In genomic region chr20:8523684-8524083, GRCh38 we compare ENCODE assay signal across 17 cellular contexts.
DNase-seq lines count a peak whose midpoint lies in the region; ATAC-seq, FAIRE-seq and TF ChIP-seq lines count a peak whose summit lies in the region.
"Had no signal": no experiment of that assay in that cellular context is flagged by ENCODE, and none has a peak within 500 bp of the region (broad histone marks: within the 10 kb centered on the region; RNA-seq: fewer than 3 reads in every experiment).

No MANE protein-coding gene starts in this region.

- no peaks in the 10 kb centered on the region for H3K27me3 ChIP-seq in HepG2 (ENCODE audit: control insufficient read depth in 1 of 2, insufficient read depth in 2 of 2, low read length in 2 of 2)
- no peaks in the 10 kb centered on the region for H3K27me3 ChIP-seq in right lobe of liver
- no peaks in the 10 kb centered on the region for H3K27me3 ChIP-seq in OCI-LY1 (ENCODE audit: insufficient read depth, low read length)
- H3K27me3 ChIP-seq: esophagus muscularis mucosa had no signal

- POLR2A ChIA-PET in HepG2 (lab: Yijun Ruan, JAX), result no interaction called here

- H3K9ac ChIP-seq in HepG2 (ENCODE audit: insufficient read depth, low read depth, low read length), result no peak overlapping the region
- no peak overlapping the region for H3K9ac ChIP-seq in OCI-LY1 (ENCODE audit: low read length)

- TF ChIP-seq POLR2A in HepG2 (IDR thresholded peaks at IDR 0.05; ENCODE audit: insufficient read depth in 1 of 2, low read depth in 2 of 2, low read length in 2 of 2) (no peak), right lobe of liver (IDR thresholded peaks at IDR 0.05) (no peak)

- H3K4me1 ChIP-seq in HepG2 (ENCODE audit: insufficient read depth, low read length) (no peaks in the 10 kb centered on the region; the same call in 1 of the 2 replicates), right lobe of liver (no peaks in the 10 kb centered on the region), OCI-LY1 (ENCODE audit: insufficient read depth, low read length, severe bottlenecking) (peaks cover 39% of the 10 kb centered on the region)

- 0 out of 2 replicates have a peak, but pooled peaks have one; percentile 25 for TF ChIP-seq CTCF in HepG2 (CRISPR knock-in tag; IDR thresholded peaks at IDR 0.05)
- no peak for TF ChIP-seq CTCF in right lobe of liver (IDR thresholded peaks at IDR 0.05)
- peak; percentile 48 for TF ChIP-seq CTCF in OCI-LY1 (IDR thresholded peaks at IDR 0.05; ENCODE audit: low read length)
- TF ChIP-seq CTCF in fibroblast of pulmonary artery (IDR thresholded peaks at IDR 0.05; ENCODE audit: low read length, missing control alignments), result peak; percentile 24

- H3K9me2 ChIP-seq in OCI-LY1 (ENCODE audit: low read depth, low read length), result no peaks in the 10 kb centered on the region

- H3F3A ChIP-seq in OCI-LY1 (ENCODE audit: insufficient read depth, low read length), result no peaks in the 10 kb centered on the region

- H3K79me2 ChIP-seq in HepG2 (ENCODE audit: insufficient read depth, low read length) (no peaks in the 10 kb centered on the region), OCI-LY1 (ENCODE audit: insufficient read depth, low read length) (no peaks in the 10 kb centered on the region)

- DNase-seq in HepG2 (ENCODE audit: low spot score), result no peak
- no peak for DNase-seq in right lobe of liver
- DNase-seq in fibroblast of pulmonary artery (ENCODE audit: low read depth), result no peak
- no peak for DNase-seq in activated CD4-positive, CD25-positive, alpha-beta regulatory T cell (lab: John Stamatoyannopoulos, UW)
- DNase-seq in ureter (ENCODE audit: low spot score), result no peak
- no peak for DNase-seq in HuH-7.5 (ENCODE audit: low spot score)
- DNase-seq: activated CD8-positive, alpha-beta memory T cell treated with anti-CD3 and anti-CD28 coated beads, Interleukin-2, amount 10 ng/mL, durations not matched to agents 7 days and 5 days; C1 segment of cervical spinal cord; GF-D8; mucosa of descending colon; Right ventricle myocardium superior; stimulated activated CD4-positive, alpha-beta T cell treated with anti-CD3 and anti-CD28 coated beads, Interleukin-4, amount 100 ng/mL, for 24 hours; stimulated activated naive CD8-positive, alpha-beta T cell treated with anti-CD3 and anti-CD28 coated beads, Interleukin-15, amount 100 ng/mL, for 72 hours had no signal

- WGBS in HepG2 (ENCODE audit: low lambda C conversion rate), result 99% methylated on average over 5 of the region's 5 CpGs
- WGBS in right lobe of liver (ENCODE audit: insufficient coverage, low coverage, low lambda C conversion rate, missing lambda C conversion rate), result 64% methylated on average over 5 of the region's 5 CpGs

- H4K20me1 ChIP-seq in HepG2 (ENCODE audit: insufficient read depth, low read length) (no peaks in the 10 kb centered on the region), OCI-LY1 (ENCODE audit: insufficient read depth, low read length) (no peaks in the 10 kb centered on the region)

- no peak for ATAC-seq in HepG2
- no peak for ATAC-seq in right lobe of liver
- no peak for ATAC-seq in HG03025 (IDR thresholded peaks at IDR 0.05; ENCODE audit: low FRiP score, unreplicated experiment)
- ATAC-seq: activated CD8-positive, alpha-beta memory T cell treated with anti-CD3 and anti-CD28 coated beads, Interleukin-2, amount 10 ng/mL, durations not matched to agents 7 days and 5 days; mucosa of descending colon; stimulated activated naive CD8-positive, alpha-beta T cell treated with anti-CD3 and anti-CD28 coated beads, Interleukin-15, amount 100 ng/mL, for 72 hours had no signal

- TF ChIP-seq EP300 in HepG2 (IDR thresholded peaks at IDR 0.05; ENCODE audit: low read depth in 2 of 2, low read length in 2 of 2) (no peak), HepG2 (CRISPR knock-in tag; IDR thresholded peaks at IDR 0.05; ENCODE audit: borderline replicate concordance) (no peak)

- H3K36me3 ChIP-seq in HepG2 (replicated peaks in 1 of 2; ENCODE audit: control insufficient read depth in 1 of 2, insufficient read depth in 2 of 2, low read length in 2 of 2), result no peaks in the 10 kb centered on the region
- no peaks in the 10 kb centered on the region for H3K36me3 ChIP-seq in right lobe of liver
- no peaks in the 10 kb centered on the region for H3K36me3 ChIP-seq in OCI-LY1 (ENCODE audit: insufficient read depth, low read length)
- H3K36me3 ChIP-seq: esophagus muscularis mucosa had no signal

- H3K4me3 ChIP-seq in HepG2 (replicated peaks in 1 of 3; ENCODE audit: insufficient read depth in 1 of 3, low read depth in 2 of 3, low read length in 3 of 3) (no peak overlapping the region), right lobe of liver (no peak overlapping the region), OCI-LY1 (ENCODE audit: low read depth, low read length, poor library complexity, severe bottlenecking) (no peak overlapping the region), fibroblast of pulmonary artery (replicated peaks; ENCODE audit: low read depth, low read length) (no peak overlapping the region)
- H3K4me3 ChIP-seq: coronary artery, esophagus muscularis mucosa, mucosa of descending colon had no signal

- no peak for FAIRE-seq in HepG2 (lab: Jason Lieb, UNC)

- no peak overlapping the region for H3K27ac ChIP-seq in HepG2 (ENCODE audit: extremely low read length, insufficient read depth, low read length)
- no peak overlapping the region for H3K27ac ChIP-seq in right lobe of liver
- no peak overlapping the region for H3K27ac ChIP-seq in OCI-LY1 (ENCODE audit: low read depth, low read length, poor library complexity, severe bottlenecking)
- H3K27ac ChIP-seq: coronary artery, esophagus muscularis mucosa had no signal

- in situ Hi-C loops in HepG2 (cut with HindIII; ENCODE audit: extremely low pct_ligation_motif_present, low pct_unique_long_range_greater_than_20kb), result no loop called here

- H3K4me2 ChIP-seq in HepG2 (ENCODE audit: low read depth, low read length), result no peak overlapping the region
- no peak overlapping the region for H3K4me2 ChIP-seq in OCI-LY1 (ENCODE audit: low read length)

- CTCF ChIA-PET in HepG2 (lab: Yijun Ruan, JAX; ENCODE audit: low intra/inter-chr PET ratio, low total read pairs), result no interaction called here

- intact Hi-C loops in HepG2 (cut with micrococcal nuclease; ENCODE audit: unreplicated experiment) (loop anchor here (5.0 to 10.0 kb wide), 2 partner anchors 209 to 409 kb away; no protein-coding TSS in a partner anchor), right lobe of liver (cut with DNase I) (no loop called here)

- no TSS peak for BruUV-seq in HepG2 (replicated peaks; lab: Mats Ljungman, UMichigan)

- H3K9me3 ChIP-seq in HepG2 (ENCODE audit: low read length), result no peaks in the 10 kb centered on the region
- H3K9me3 ChIP-seq in right lobe of liver, result no peaks in the 10 kb centered on the region
- no peaks in the 10 kb centered on the region for H3K9me3 ChIP-seq in OCI-LY1 (ENCODE audit: low read length)
- H3K9me3 ChIP-seq: esophagus muscularis mucosa, mucosa of descending colon had no signal

- no peak for TF ChIP-seq RAD21 in HepG2 (CRISPR knock-in tag; IDR thresholded peaks at IDR 0.05)

- no peak overlapping the region for H2AFZ ChIP-seq in HepG2 (ENCODE audit: low read length)
- H2AFZ ChIP-seq in OCI-LY1 (ENCODE audit: low read length), result no peak overlapping the region

TF ChIP-seq in HepG2, 621 proteins besides CTCF, POLR2A, EP300 and RAD21:
- TF ChIP-seq GZF1 (CRISPR knock-in tag; IDR thresholded peaks at IDR 0.05), result no peak
- TF ChIP-seq STAG1 (CRISPR knock-in tag; IDR thresholded peaks at IDR 0.05), result peak; percentile 39

Comparison
In these comparisons a context has a peak if more than half of its experiments do, and no peak if none do; other contexts are left out.
1. CTCF ChIP-seq: peak in HepG2 (single experiment), OCI-LY1 (single experiment) and fibroblast of pulmonary artery (single experiment); none in right lobe of liver (0 of 4).